17 cellular contexts compared by ENCODE assay signal in the genomic region with DNA sequence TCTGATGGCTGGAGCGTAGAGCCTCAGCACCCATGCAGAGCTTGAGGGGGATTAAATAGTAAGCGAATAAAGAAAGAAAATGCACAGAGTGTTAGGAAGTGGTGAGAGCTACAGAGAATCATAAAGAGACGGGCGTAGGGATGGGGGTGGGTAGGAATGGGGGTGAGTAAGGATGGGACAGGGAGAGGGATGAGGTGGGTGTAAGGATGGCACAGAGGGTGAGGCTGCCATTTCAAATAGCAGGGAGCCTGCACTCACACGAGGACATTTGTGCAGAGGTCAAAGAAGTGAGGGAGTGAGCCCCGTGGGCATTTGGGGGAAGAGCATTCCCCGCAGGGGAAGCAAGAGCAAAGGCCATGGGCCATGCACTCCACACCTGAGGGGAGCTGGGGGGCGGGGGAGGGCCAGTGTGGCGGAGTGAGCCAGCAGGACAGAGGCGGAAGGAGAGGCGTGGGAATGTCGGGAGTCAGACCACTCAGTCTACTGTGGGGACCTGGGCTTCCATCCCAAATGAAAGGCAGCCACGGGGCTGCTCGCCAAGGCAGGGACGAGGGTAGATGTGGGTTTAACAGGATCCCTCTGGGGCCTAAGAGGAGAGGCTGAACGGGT. TPM values are rescaled to one million over a fixed set of nuclear protein-coding genes. Genes with fewer than 3 reads are reported as not detected.
DNase-seq lines count a peak whose midpoint lies in the region; ATAC-seq, FAIRE-seq and TF ChIP-seq lines count a peak whose summit lies in the region.
"Had no signal": no experiment of that assay in that cellular context is flagged by ENCODE, and none has a peak within 500 bp of the region (broad histone marks: within the 10 kb centered on the region; RNA-seq: fewer than 3 reads in every experiment).

No MANE protein-coding gene starts in this region.

- no peak overlapping the region for H2BK120ac ChIP-seq in neuronal stem cell (ENCODE audit: low read depth, low read length)

- peaks cover 15% of the 10 kb centered on the region for H3K27me3 Mint-ChIP-seq in GM23338 (ENCODE audit: insufficient read depth, low read depth, poor library complexity)

- no peak overlapping the region; the same call in 2 of the 3 replicates for H3K4me3 Mint-ChIP-seq in GM23338
- H3K4me3 Mint-ChIP-seq: CD8-positive, alpha-beta T cell had no signal

- H3K4me1 Mint-ChIP-seq in GM23338 = peaks cover 23% of the 10 kb centered on the region

- no peaks in the 10 kb centered on the region for H3K79me1 ChIP-seq in neuronal stem cell (ENCODE audit: low read depth, low read length)

- H3K9ac ChIP-seq in kidney (ENCODE audit: low read length in 2 of 2) (no peak overlapping the region), neuronal stem cell (ENCODE audit: low read depth, low read length, poor library complexity) (peak overlapping the region; percentile 13)

- H3K36me3 ChIP-seq in GM23338 (ENCODE audit: insufficient read depth) (no peaks in the 10 kb centered on the region), HEK293 (ENCODE audit: control insufficient read depth in 2 of 2, insufficient read depth in 1 of 2, low read length in 2 of 2) (no peaks in the 10 kb centered on the region), kidney (ENCODE audit: control insufficient read depth in 1 of 2, insufficient read depth in 2 of 2, low read length in 2 of 2) (no peaks in the 10 kb centered on the region), neuronal stem cell (replicated peaks in 1 of 2; ENCODE audit: control insufficient read depth in 2 of 2, insufficient read depth in 2 of 2, low read length in 2 of 2) (no peaks in the 10 kb centered on the region)
- H3K36me3 ChIP-seq: BE2C had no signal

- H3K9me3 ChIP-seq in HEK293 (ENCODE audit: control insufficient read depth, insufficient read depth, low read depth, low read length) (no peaks in the 10 kb centered on the region), kidney (ENCODE audit: control insufficient read depth in 1 of 2, low read length in 2 of 2) (no peaks in the 10 kb centered on the region), neuronal stem cell (replicated peaks in 1 of 2; ENCODE audit: control insufficient read depth in 2 of 2, insufficient read depth in 1 of 2, low read depth in 1 of 2, low read length in 2 of 2) (no peaks in the 10 kb centered on the region)
- H3K9me3 ChIP-seq: A549, BE2C had no signal

- H3K4me2 ChIP-seq in GM23338 = 0 out of 2 replicates have a peak overlapping the region, but pooled peaks have one; percentile 14
- no peak overlapping the region for H3K4me2 ChIP-seq in neuronal stem cell (ENCODE audit: insufficient read depth, low read length, poor library complexity, severe bottlenecking)
- H3K4me2 ChIP-seq: A549 had no signal

- POLR2A ChIA-PET in HEK293 (lab: Yijun Ruan, JAX) = interaction anchor here (0.6 kb wide), 1 partner anchor 447 kb away, joined by 3 read pairs; no protein-coding TSS in a partner anchor

- no peak overlapping the region for H2BK15ac ChIP-seq in neuronal stem cell (ENCODE audit: low read length)

- no peak overlapping the region for H2AK5ac ChIP-seq in neuronal stem cell (ENCODE audit: low read depth, low read length)

- H3K14ac ChIP-seq in neuronal stem cell (ENCODE audit: low read length) = peak overlapping the region; percentile 23

- no peak overlapping the region for H4K91ac ChIP-seq in neuronal stem cell (ENCODE audit: low read depth, low read length, poor library complexity)

- no peak overlapping the region for H3K27ac ChIP-seq in GM23338 (ENCODE audit: low read depth)
- no peak overlapping the region for H3K27ac ChIP-seq in HEK293 (ENCODE audit: extremely low read depth, low read depth, low read length)
- no peak overlapping the region for H3K27ac ChIP-seq in kidney (ENCODE audit: low read depth in 2 of 2, low read length in 2 of 2)
- no peak overlapping the region for H3K27ac ChIP-seq in neuronal stem cell (replicated peaks; ENCODE audit: low read length)
- H3K27ac ChIP-seq: A549 had no signal

- H3K9me2 ChIP-seq in GM23338 (ENCODE audit: insufficient read depth) = no peaks in the 10 kb centered on the region

- H3K4me1 ChIP-seq in GM23338 (ENCODE audit: insufficient read depth) (no peaks in the 10 kb centered on the region), HEK293 (ENCODE audit: control insufficient read depth, insufficient read depth, low read length) (peaks cover 7% of the 10 kb centered on the region), kidney (ENCODE audit: control insufficient read depth in 1 of 2, insufficient read depth in 1 of 2, low read depth in 1 of 2, low read length in 2 of 2) (peaks cover 4 to 7% of the 10 kb centered on the region in 2 donors), neuronal stem cell (ENCODE audit: control insufficient read depth in 2 of 2, insufficient read depth in 1 of 2, low read depth in 1 of 2, low read length in 2 of 2) (peaks cover 0 to 12% of the 10 kb centered on the region in 2 donors)

- no peak overlapping the region for H2BK12ac ChIP-seq in neuronal stem cell (ENCODE audit: low read length)

- TF ChIP-seq CTCF in GM23338 (conservative IDR thresholded peaks at IDR 0.05; ENCODE audit: low read depth in 2 of 2) = no peak
- TF ChIP-seq CTCF in HEK293 (tag by site-specific recombination; IDR thresholded peaks at IDR 0.05) = no peak
- no peak for TF ChIP-seq CTCF in kidney (IDR thresholded peaks at IDR 0.05; ENCODE audit: borderline replicate concordance, extremely low read depth, insufficient read depth)

- H3K27ac Mint-ChIP-seq in GM23338 = no peak overlapping the region
- H3K27ac Mint-ChIP-seq: CD8-positive, alpha-beta T cell had no signal

- H3K4me3 ChIP-seq in GM23338 (no peak overlapping the region), HEK293 (ENCODE audit: low read depth, low read length) (no peak overlapping the region), kidney (ENCODE audit: low read length in 2 of 2) (no peak overlapping the region), neuronal stem cell (ENCODE audit: low read length in 2 of 2) (no peak overlapping the region)
- H3K4me3 ChIP-seq: A549 had no signal

- no peaks in the 10 kb centered on the region for H3F3A ChIP-seq in GM23338 (replicated peaks; ENCODE audit: low read depth)

- H3K36me3 Mint-ChIP-seq in GM23338 (ENCODE audit: low read depth) = no peaks in the 10 kb centered on the region
- H3K36me3 Mint-ChIP-seq: CD8-positive, alpha-beta T cell had no signal

- peak overlapping the region; percentile 66 for H3K18ac ChIP-seq in neuronal stem cell (ENCODE audit: low read length)

- H4K8ac ChIP-seq in neuronal stem cell (ENCODE audit: low read depth, low read length) = no peak overlapping the region

- ATAC-seq in GM23338 = no peak; the same call in 1 of the 3 replicates
- ATAC-seq: A549; CD8-positive, alpha-beta T cell; HepG2 had no signal

- intact Hi-C loops in kidney (cut with DNase I) = no loop called here

- H3K79me2 ChIP-seq in GM23338 (replicated peaks; ENCODE audit: insufficient read depth) = no peaks in the 10 kb centered on the region

- no peak overlapping the region for H2BK5ac ChIP-seq in neuronal stem cell (ENCODE audit: low read length)

- H3K23ac ChIP-seq in neuronal stem cell (ENCODE audit: low read depth, low read length, poor library complexity) = peak overlapping the region; percentile 2

- H4K20me1 ChIP-seq in GM23338 (replicated peaks; ENCODE audit: insufficient read depth) = no peaks in the 10 kb centered on the region

- no peak for FAIRE-seq in kidney (lab: Jason Lieb, UNC)
- FAIRE-seq: A549, D721Med, HepG2, HTR-8/SVneo had no signal

- no peak for DNase-seq in GM23338 (ENCODE audit: low spot score)
- peak; percentile 62 for DNase-seq in kidney
- DNase-seq in neuronal stem cell (ENCODE audit: low spot score) = no peak
- no peak for DNase-seq in NCI-H524 (lab: John Stamatoyannopoulos, UW)
- DNase-seq in GF-D8 (lab: John Stamatoyannopoulos, UW) = no peak
- DNase-seq in DMS79 (lab: John Stamatoyannopoulos, UW) = no peak
- DNase-seq: BE2C; CD8-positive, alpha-beta T cell; COR-L47; DMS153; H7 had no signal

- no peaks in the 10 kb centered on the region for H3K9me3 Mint-ChIP-seq in GM23338
- H3K9me3 Mint-ChIP-seq: CD14-positive monocyte; CD8-positive, alpha-beta T cell had no signal

- H3K27me3 ChIP-seq in GM23338 (ENCODE audit: insufficient read depth) (no peaks in the 10 kb centered on the region), neuronal stem cell (ENCODE audit: control insufficient read depth in 3 of 3, insufficient read depth in 3 of 3, low read depth in 1 of 3, low read length in 3 of 3) (peaks cover 0 to 51% (median 0%) of the 10 kb centered on the region in 3 experiments)
- H3K27me3 ChIP-seq: BE2C had no signal

- CTCF ChIA-PET in HEK293 (lab: Yijun Ruan, JAX) = interaction anchor here (0.5 kb wide), 1 partner anchor 126 kb away, joined by 3 read pairs; no protein-coding TSS in a partner anchor

- WGBS in neuronal stem cell (ENCODE audit: extremely low coverage in 2 of 2, insufficient read length in 2 of 2, insufficient replicate concordance in 1 of 2), 2 donors = 100% methylated on average over 2 of the region's 16 CpGs; no CpG with 5 or more reads in 1 of the 2 donors

- H2AFZ ChIP-seq in GM23338 = peak overlapping the region; percentile 23; the same call in 1 of the 2 replicates
- no peak overlapping the region for H2AFZ ChIP-seq in neuronal stem cell (ENCODE audit: low read length)

- H3K4ac ChIP-seq in neuronal stem cell (ENCODE audit: low read length) = no peak overlapping the region

TF ChIP-seq in GM23338, 12 proteins besides CTCF, POLR2A, EP300 and RAD21 (continues in another document):
- no peak for TF ChIP-seq ZNF331 (CRISPR knock-in tag; IDR thresholded peaks at IDR 0.05; ENCODE audit: low read depth)
- no peak for TF ChIP-seq ZNF114 (CRISPR knock-in tag; IDR thresholded peaks at IDR 0.05)
- no peak for TF ChIP-seq NANOG (IDR thresholded peaks at IDR 0.05; ENCODE audit: borderline replicate concordance)

TF ChIP-seq in HEK293, 187 proteins besides CTCF, POLR2A, EP300 and RAD21 (continues in another document):
- peak; percentile 68 for TF ChIP-seq ZFHX2 (tag by site-specific recombination; conservative IDR thresholded peaks at IDR 0.05)
- TF ChIP-seq EGR2 (tag by site-specific recombination; IDR thresholded peaks at IDR 0.05; ENCODE audit: low read depth) = peak; percentile 86

RNA-seq across cellular contexts. Expression of a gene that starts 35.4 kb away (rescaled TPM):
- total RNA-seq in GM23338 (2014; rRNA removed; shearing (Covaris generic)) = 142 and 150 TPM in 2 replicates
- polyA plus RNA-seq in GM23338 (2016; fragmentation: Nextera tagmentation; extraction: Ambion mirVana) (27.5 and 31.6 TPM in 2 replicates), kidney (ENCODE audit: insufficient read depth, low read depth, low replicate concordance) (7.1 TPM)
- total RNA-seq in kidney = 64.0 TPM
- 27.6 TPM for polyA plus RNA-seq in neuronal stem cell (2013, experiment 1 of 2)
- polyA plus RNA-seq in neuronal stem cell (2013, experiment 2 of 2) = 30.3 TPM
